1 cellular context compared by ENCODE assay signal in the genomic region with DNA sequence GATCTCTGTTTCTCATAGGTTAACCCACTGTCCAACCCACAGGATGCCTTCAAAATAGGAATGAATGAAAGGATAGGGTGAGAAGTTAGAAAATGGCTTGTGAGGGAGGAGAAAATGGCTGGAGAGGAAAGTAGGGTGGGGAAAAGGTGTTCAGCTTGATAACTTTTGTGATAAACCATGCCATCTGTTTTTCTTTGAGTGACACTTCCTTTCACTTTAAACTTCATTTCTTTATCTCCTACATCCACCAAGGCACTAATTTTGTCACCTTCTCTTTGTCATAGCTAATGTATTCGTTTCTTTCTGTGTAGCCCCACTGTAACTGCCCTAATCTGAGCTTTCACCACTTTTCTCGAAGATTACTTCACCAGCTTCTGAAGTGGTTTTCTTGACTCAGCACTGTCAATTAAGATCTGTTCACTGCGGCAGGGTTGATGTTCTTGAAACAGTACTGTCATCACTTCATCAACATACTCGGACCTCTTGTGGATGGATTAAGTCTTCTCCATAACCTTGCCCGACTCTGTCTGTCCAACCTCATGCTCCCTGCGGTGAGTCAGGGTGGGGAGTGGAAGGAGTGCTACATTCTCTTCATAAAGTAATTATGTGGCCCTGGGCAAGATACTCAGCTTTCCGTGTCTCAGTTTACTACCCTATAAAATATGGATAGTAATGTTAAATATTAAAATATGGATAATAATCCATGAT.
A peak's percentile ranks its signal among the peaks of the same experiment; 100 is the strongest.
TF ChIP-seq lines count a peak whose summit lies in the region.

No MANE protein-coding gene starts in this region.

TF ChIP-seq in HCT116, 20 proteins besides CTCF, POLR2A, EP300 and RAD21:
- TF ChIP-seq, protein P1, sequence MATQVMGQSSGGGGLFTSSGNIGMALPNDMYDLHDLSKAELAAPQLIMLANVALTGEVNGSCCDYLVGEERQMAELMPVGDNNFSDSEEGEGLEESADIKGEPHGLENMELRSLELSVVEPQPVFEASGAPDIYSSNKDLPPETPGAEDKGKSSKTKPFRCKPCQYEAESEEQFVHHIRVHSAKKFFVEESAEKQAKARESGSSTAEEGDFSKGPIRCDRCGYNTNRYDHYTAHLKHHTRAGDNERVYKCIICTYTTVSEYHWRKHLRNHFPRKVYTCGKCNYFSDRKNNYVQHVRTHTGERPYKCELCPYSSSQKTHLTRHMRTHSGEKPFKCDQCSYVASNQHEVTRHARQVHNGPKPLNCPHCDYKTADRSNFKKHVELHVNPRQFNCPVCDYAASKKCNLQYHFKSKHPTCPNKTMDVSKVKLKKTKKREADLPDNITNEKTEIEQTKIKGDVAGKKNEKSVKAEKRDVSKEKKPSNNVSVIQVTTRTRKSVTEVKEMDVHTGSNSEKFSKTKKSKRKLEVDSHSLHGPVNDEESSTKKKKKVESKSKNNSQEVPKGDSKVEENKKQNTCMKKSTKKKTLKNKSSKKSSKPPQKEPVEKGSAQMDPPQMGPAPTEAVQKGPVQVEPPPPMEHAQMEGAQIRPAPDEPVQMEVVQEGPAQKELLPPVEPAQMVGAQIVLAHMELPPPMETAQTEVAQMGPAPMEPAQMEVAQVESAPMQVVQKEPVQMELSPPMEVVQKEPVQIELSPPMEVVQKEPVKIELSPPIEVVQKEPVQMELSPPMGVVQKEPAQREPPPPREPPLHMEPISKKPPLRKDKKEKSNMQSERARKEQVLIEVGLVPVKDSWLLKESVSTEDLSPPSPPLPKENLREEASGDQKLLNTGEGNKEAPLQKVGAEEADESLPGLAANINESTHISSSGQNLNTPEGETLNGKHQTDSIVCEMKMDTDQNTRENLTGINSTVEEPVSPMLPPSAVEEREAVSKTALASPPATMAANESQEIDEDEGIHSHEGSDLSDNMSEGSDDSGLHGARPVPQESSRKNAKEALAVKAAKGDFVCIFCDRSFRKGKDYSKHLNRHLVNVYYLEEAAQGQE (IDR thresholded peaks at IDR 0.05; ENCODE audit: low read depth): no peak
- TF ChIP-seq CEBPB (IDR thresholded peaks at IDR 0.05; ENCODE audit: low read depth) (peak; percentile 91), SIN3A (IDR thresholded peaks at IDR 0.05; ENCODE audit: low read depth) (peak; percentile 69), SRF (IDR thresholded peaks at IDR 0.05; ENCODE audit: low read depth) (peak; percentile 56; the same call in 1 of the 2 replicates), FOSL1 (IDR thresholded peaks at IDR 0.05; ENCODE audit: low read depth) (peak; percentile 78), YY1 (IDR thresholded peaks at IDR 0.05; ENCODE audit: extremely low read depth, insufficient replicate concordance, low read depth, low read length) (no peak), ZFX (IDR thresholded peaks at IDR 0.05) (no peak), JUND (IDR thresholded peaks at IDR 0.05) (peak; percentile 86), SP1 (IDR thresholded peaks at IDR 0.05; ENCODE audit: low read depth) (peak; percentile 83), CBX3 (IDR thresholded peaks at IDR 0.05; ENCODE audit: low read depth) (peak; percentile 59), TCF7L2 (IDR thresholded peaks at IDR 0.05; ENCODE audit: borderline replicate concordance, extremely low read depth, insufficient read depth, insufficient read length) (peak; percentile 60)
- TF ChIP-seq, protein P2, sequence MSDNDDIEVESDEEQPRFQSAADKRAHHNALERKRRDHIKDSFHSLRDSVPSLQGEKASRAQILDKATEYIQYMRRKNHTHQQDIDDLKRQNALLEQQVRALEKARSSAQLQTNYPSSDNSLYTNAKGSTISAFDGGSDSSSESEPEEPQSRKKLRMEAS (IDR thresholded peaks at IDR 0.05): peak; percentile 64
- TF ChIP-seq, protein P3, sequence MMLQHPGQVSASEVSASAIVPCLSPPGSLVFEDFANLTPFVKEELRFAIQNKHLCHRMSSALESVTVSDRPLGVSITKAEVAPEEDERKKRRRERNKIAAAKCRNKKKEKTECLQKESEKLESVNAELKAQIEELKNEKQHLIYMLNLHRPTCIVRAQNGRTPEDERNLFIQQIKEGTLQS (IDR thresholded peaks at IDR 0.05): peak; percentile 40; the same call in 1 of the 2 replicates
